ENCODE assay signal across 1 cellular context in the genomic region with DNA sequence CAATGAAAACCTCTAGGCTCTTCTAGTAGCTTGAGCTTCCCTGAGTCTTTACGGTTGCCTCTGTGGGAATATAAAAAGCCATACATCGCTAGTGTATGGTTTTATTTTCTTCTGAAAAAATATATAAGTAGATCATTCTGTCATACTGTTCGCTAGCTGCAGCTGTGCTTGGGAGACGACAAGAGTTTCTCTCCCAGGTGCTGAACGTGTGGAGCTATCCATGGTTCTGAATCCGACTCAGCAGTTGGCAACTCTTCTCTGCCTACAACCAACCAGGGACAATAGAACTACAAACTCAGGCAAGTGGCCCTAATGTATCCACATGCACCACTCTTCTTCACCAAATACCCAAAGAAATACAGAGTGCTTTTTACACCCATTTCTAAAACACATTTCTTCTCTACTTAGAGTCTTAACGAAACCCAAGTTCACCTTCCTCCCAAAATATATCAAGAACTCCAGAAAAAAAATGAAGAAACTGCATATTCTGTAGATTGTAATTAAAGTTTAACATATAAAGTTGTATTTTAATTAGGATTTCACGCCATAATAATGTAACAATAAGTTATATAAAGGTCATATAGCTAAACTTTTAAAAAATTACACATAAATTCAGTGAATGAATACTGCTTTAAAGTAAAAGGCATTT.
TF ChIP-seq lines count a peak whose summit lies in the region.

No MANE protein-coding gene starts in this region.

TF ChIP-seq in HepG2, 621 proteins besides CTCF, POLR2A, EP300 and RAD21 (continued from another document and continues in another):
- TF ChIP-seq, protein P1, sequence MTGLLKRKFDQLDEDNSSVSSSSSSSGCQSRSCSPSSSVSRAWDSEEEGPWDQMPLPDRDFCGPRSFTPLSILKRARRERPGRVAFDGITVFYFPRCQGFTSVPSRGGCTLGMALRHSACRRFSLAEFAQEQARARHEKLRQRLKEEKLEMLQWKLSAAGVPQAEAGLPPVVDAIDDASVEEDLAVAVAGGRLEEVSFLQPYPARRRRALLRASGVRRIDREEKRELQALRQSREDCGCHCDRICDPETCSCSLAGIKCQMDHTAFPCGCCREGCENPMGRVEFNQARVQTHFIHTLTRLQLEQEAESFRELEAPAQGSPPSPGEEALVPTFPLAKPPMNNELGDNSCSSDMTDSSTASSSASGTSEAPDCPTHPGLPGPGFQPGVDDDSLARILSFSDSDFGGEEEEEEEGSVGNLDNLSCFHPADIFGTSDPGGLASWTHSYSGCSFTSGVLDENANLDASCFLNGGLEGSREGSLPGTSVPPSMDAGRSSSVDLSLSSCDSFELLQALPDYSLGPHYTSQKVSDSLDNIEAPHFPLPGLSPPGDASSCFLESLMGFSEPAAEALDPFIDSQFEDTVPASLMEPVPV (CRISPR knock-in tag; IDR thresholded peaks at IDR 0.05) = peak; percentile 81; the same call in 1 of the 2 replicates
- TF ChIP-seq ZNF792 (CRISPR knock-in tag; IDR thresholded peaks at IDR 0.05) (peak; percentile 100), SP4 (CRISPR knock-in tag; IDR thresholded peaks at IDR 0.05) (peak; percentile 90), ZNF12 (CRISPR knock-in tag; IDR thresholded peaks at IDR 0.05) (peak; percentile 99), PAWR (CRISPR knock-in tag; IDR thresholded peaks at IDR 0.05; ENCODE audit: borderline replicate concordance) (peak; percentile 98), FOXO1 (CRISPR knock-in tag; IDR thresholded peaks at IDR 0.05) (peak; percentile 98), ZNF496 (CRISPR knock-in tag; IDR thresholded peaks at IDR 0.05; ENCODE audit: insufficient replicate concordance) (peak; percentile 62), ZC3H4 (CRISPR knock-in tag; IDR thresholded peaks at IDR 0.05; ENCODE audit: borderline replicate concordance) (peak; percentile 99), NFE2L2 (IDR thresholded peaks at IDR 0.05; ENCODE audit: low read length) (no peak), NFIB (CRISPR knock-in tag; IDR thresholded peaks at IDR 0.05; ENCODE audit: borderline replicate concordance) (peak; percentile 74; the same call in 1 of the 2 replicates), ZNF543 (CRISPR knock-in tag; IDR thresholded peaks at IDR 0.05) (peak; percentile 98), MTF2 (CRISPR knock-in tag; IDR thresholded peaks at IDR 0.05; ENCODE audit: borderline replicate concordance) (peak; percentile 79; the same call in 1 of the 2 replicates), ZNF343 (CRISPR knock-in tag; IDR thresholded peaks at IDR 0.05) (peak; percentile 96; the same call in 1 of the 2 replicates), KLF6 (CRISPR knock-in tag; IDR thresholded peaks at IDR 0.05) (peak; percentile 100), HMG20A (CRISPR knock-in tag; IDR thresholded peaks at IDR 0.05; ENCODE audit: borderline replicate concordance) (peak; percentile 94), TAF1 (CRISPR knock-in tag; IDR thresholded peaks at IDR 0.05) (peak; percentile 82), ZNF775 (CRISPR knock-in tag; IDR thresholded peaks at IDR 0.05; ENCODE audit: borderline replicate concordance) (peak; percentile 98), ZNF749 (CRISPR knock-in tag; IDR thresholded peaks at IDR 0.05; ENCODE audit: borderline replicate concordance) (peak; percentile 100), ZNF570 (CRISPR knock-in tag; IDR thresholded peaks at IDR 0.05; ENCODE audit: borderline replicate concordance) (peak; percentile 99), PAX8 (CRISPR knock-in tag; IDR thresholded peaks at IDR 0.05; ENCODE audit: borderline replicate concordance) (peak; percentile 100; the same call in 1 of the 2 replicates), NFE2L1 (CRISPR knock-in tag; IDR thresholded peaks at IDR 0.05; ENCODE audit: borderline replicate concordance) (no peak), ZNF788 (CRISPR knock-in tag; IDR thresholded peaks at IDR 0.05; ENCODE audit: borderline replicate concordance) (peak; percentile 88), ZNF674 (CRISPR knock-in tag; IDR thresholded peaks at IDR 0.05; ENCODE audit: low read depth) (peak; percentile 99; the same call in 1 of the 2 replicates), ZNF121 (CRISPR knock-in tag; IDR thresholded peaks at IDR 0.05) (peak; percentile 65; the same call in 1 of the 2 replicates), TP53 (CRISPR knock-in tag; conservative IDR thresholded peaks at IDR 0.05) (peak; percentile 98), SRSF1 (optimal IDR thresholded peaks at IDR 0.05; ENCODE audit: low read depth, low read length) (no peak), MAFK (conservative IDR thresholded peaks at IDR 0.05 in 1 of 2, IDR thresholded peaks at IDR 0.05 in 1 of 2; ENCODE audit: low read length in 2 of 2) (peak; percentile 76 to 82), ZNF367 (CRISPR knock-in tag; IDR thresholded peaks at IDR 0.05; ENCODE audit: borderline replicate concordance) (peak; percentile 99)
- TF ChIP-seq, protein P2, sequence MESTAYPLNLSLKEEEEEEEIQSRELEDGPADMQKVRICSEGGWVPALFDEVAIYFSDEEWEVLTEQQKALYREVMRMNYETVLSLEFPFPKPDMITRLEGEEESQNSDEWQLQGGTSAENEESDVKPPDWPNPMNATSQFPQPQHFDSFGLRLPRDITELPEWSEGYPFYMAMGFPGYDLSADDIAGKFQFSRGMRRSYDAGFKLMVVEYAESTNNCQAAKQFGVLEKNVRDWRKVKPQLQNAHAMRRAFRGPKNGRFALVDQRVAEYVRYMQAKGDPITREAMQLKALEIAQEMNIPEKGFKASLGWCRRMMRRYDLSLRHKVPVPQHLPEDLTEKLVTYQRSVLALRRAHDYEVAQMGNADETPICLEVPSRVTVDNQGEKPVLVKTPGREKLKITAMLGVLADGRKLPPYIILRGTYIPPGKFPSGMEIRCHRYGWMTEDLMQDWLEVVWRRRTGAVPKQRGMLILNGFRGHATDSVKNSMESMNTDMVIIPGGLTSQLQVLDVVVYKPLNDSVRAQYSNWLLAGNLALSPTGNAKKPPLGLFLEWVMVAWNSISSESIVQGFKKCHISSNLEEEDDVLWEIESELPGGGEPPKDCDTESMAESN (CRISPR knock-in tag; conservative IDR thresholded peaks at IDR 0.05) = peak; percentile 99
- TF ChIP-seq, protein P3, sequence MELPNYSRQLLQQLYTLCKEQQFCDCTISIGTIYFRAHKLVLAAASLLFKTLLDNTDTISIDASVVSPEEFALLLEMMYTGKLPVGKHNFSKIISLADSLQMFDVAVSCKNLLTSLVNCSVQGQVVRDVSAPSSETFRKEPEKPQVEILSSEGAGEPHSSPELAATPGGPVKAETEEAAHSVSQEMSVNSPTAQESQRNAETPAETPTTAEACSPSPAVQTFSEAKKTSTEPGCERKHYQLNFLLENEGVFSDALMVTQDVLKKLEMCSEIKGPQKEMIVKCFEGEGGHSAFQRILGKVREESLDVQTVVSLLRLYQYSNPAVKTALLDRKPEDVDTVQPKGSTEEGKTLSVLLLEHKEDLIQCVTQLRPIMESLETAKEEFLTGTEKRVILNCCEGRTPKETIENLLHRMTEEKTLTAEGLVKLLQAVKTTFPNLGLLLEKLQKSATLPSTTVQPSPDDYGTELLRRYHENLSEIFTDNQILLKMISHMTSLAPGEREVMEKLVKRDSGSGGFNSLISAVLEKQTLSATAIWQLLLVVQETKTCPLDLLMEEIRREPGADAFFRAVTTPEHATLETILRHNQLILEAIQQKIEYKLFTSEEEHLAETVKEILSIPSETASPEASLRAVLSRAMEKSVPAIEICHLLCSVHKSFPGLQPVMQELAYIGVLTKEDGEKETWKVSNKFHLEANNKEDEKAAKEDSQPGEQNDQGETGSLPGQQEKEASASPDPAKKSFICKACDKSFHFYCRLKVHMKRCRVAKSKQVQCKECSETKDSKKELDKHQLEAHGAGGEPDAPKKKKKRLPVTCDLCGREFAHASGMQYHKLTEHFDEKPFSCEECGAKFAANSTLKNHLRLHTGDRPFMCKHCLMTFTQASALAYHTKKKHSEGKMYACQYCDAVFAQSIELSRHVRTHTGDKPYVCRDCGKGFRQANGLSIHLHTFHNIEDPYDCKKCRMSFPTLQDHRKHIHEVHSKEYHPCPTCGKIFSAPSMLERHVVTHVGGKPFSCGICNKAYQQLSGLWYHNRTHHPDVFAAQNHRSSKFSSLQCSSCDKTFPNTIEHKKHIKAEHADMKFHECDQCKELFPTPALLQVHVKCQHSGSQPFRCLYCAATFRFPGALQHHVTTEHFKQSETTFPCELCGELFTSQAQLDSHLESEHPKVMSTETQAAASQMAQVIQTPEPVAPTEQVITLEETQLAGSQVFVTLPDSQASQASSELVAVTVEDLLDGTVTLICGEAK (IDR thresholded peaks at IDR 0.05) = no peak
- TF ChIP-seq, protein P3 (CRISPR knock-in tag; IDR thresholded peaks at IDR 0.05) = peak; percentile 95
- TF ChIP-seq, protein P4, sequence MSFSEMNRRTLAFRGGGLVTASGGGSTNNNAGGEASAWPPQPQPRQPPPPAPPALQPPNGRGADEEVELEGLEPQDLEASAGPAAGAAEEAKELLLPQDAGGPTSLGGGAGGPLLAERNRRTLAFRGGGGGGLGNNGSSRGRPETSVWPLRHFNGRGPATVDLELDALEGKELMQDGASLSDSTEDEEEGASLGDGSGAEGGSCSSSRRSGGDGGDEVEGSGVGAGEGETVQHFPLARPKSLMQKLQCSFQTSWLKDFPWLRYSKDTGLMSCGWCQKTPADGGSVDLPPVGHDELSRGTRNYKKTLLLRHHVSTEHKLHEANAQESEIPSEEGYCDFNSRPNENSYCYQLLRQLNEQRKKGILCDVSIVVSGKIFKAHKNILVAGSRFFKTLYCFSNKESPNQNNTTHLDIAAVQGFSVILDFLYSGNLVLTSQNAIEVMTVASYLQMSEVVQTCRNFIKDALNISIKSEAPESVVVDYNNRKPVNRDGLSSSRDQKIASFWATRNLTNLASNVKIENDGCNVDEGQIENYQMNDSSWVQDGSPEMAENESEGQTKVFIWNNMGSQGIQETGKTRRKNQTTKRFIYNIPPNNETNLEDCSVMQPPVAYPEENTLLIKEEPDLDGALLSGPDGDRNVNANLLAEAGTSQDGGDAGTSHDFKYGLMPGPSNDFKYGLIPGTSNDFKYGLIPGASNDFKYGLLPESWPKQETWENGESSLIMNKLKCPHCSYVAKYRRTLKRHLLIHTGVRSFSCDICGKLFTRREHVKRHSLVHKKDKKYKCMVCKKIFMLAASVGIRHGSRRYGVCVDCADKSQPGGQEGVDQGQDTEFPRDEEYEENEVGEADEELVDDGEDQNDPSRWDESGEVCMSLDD (CRISPR knock-in tag; IDR thresholded peaks at IDR 0.05; ENCODE audit: borderline replicate concordance) = peak; percentile 99
- TF ChIP-seq, protein P5, sequence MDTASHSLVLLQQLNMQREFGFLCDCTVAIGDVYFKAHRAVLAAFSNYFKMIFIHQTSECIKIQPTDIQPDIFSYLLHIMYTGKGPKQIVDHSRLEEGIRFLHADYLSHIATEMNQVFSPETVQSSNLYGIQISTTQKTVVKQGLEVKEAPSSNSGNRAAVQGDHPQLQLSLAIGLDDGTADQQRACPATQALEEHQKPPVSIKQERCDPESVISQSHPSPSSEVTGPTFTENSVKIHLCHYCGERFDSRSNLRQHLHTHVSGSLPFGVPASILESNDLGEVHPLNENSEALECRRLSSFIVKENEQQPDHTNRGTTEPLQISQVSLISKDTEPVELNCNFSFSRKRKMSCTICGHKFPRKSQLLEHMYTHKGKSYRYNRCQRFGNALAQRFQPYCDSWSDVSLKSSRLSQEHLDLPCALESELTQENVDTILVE (CRISPR knock-in tag; IDR thresholded peaks at IDR 0.05) = peak; percentile 100
- TF ChIP-seq, protein P6, sequence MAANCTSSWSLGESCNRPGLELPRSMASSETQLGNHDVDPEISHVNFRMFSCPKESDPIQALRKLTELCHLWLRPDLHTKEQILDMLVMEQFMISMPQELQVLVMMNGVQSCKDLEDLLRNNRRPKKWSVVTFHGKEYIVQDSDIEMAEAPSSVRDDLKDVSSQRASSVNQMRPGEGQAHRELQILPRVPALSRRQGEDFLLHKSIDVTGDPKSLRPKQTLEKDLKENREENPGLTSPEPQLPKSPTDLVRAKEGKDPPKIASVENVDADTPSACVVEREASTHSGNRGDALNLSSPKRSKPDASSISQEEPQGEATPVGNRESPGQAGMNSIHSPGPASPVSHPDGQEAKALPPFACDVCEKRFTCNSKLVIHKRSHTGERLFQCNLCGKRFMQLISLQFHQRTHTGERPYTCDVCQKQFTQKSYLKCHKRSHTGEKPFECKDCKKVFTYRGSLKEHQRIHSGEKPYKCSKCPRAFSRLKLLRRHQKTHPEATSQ (CRISPR knock-in tag; IDR thresholded peaks at IDR 0.05; ENCODE audit: borderline replicate concordance) = peak; percentile 98
- TF ChIP-seq, protein P7, sequence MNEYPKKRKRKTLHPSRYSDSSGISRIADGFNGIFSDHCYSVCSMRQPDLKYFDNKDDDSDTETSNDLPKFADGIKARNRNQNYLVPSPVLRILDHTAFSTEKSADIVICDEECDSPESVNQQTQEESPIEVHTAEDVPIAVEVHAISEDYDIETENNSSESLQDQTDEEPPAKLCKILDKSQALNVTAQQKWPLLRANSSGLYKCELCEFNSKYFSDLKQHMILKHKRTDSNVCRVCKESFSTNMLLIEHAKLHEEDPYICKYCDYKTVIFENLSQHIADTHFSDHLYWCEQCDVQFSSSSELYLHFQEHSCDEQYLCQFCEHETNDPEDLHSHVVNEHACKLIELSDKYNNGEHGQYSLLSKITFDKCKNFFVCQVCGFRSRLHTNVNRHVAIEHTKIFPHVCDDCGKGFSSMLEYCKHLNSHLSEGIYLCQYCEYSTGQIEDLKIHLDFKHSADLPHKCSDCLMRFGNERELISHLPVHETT (CRISPR knock-in tag; conservative IDR thresholded peaks at IDR 0.05) = peak; percentile 99
